ENCODE assay signal across 9 cellular contexts in the genomic region with DNA sequence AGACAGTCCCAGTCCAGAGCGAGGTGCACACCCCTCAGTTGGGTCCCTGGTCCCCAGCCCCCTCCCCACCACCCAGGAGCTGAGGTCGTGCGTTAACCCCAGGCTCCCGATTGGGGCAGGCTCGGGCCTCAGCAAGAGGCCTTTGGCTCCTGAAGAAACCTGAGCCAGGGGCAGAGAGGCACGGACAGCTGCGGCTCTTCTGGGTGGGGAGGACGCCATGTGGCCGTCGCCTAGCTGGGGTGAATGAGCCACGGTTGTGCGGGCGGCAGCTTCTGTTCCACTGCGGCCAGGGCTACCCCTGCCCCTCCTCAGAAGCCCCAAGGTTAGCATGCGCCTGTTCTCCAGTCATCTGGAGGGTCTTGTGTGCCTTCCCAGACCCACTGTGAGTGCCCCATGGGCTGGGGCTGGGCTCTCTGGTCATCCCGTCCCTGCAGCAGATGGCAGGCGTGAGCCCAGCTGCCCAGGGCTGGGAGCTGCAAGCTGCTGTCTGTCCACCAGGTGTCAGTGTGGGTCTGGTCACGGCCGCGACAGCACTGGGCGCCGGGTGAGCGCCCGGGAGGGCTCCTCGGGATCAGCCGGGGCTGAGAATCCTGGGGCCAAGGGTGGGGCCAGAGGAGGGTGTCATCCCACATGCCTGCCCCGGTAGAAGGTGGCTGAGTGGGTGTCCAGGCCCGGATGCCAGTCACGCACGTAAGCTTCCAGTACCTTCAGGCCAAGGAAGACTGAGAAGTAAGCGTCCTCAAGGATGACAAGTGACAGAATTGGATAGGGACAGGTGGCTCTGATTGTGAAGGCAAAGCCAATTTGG. TPM values are rescaled to one million over a fixed set of nuclear protein-coding genes. Genes with fewer than 3 reads are reported as not detected.
DNase-seq lines count a peak whose midpoint lies in the region; ATAC-seq and TF ChIP-seq lines count a peak whose summit lies in the region.
"Had no signal": no experiment of that assay in that cellular context is flagged by ENCODE, and none has a peak within 500 bp of the region (broad histone marks: within the 10 kb centered on the region; RNA-seq: fewer than 3 reads in every experiment).

No MANE protein-coding gene starts in this region.

- no peaks in the 10 kb centered on the region for H3F3A ChIP-seq in Loucy (ENCODE audit: low read depth)

- no peak overlapping the region for H3K9ac ChIP-seq in Loucy (ENCODE audit: low read depth, low read length, poor library complexity, severe bottlenecking)

- peak; percentile 69 for TF ChIP-seq CTCF in Loucy (conservative IDR thresholded peaks at IDR 0.05; ENCODE audit: low read length)
- no peak; the same call in 1 of the 2 replicates for TF ChIP-seq CTCF in WTC11 (IDR thresholded peaks at IDR 0.05)
- TF ChIP-seq CTCF in cardiac fibroblast (IDR thresholded peaks at IDR 0.05; ENCODE audit: low read depth, low read length) = peak; percentile 89

- no peaks in the 10 kb centered on the region for H3K36me3 ChIP-seq in Loucy (ENCODE audit: insufficient read depth, low read length)

- H3K4me3 ChIP-seq in Loucy (ENCODE audit: low read length, poor library complexity, severe bottlenecking) (no peak overlapping the region), cardiac fibroblast (replicated peaks in 1 of 2; ENCODE audit: low read depth in 2 of 2, low read length in 2 of 2) (no peak overlapping the region)

- H3K4me3 Mint-ChIP-seq in WTC11 = no peak overlapping the region
- H3K4me3 Mint-ChIP-seq: T-helper 1 cell treated with Interleukin-12 subunit alpha and Interleukin-12 subunit beta and Interleukin-4 antibody, amounts not matched to agents 30 μg/mL and 1 μg/mL, for 36 hours had no signal

- no peaks in the 10 kb centered on the region for H3K36me3 Mint-ChIP-seq in WTC11

- in situ Hi-C loops in Caki2 (cut with HindIII; ENCODE audit: low pct_unique_long_range_greater_than_20kb, low sequenced_read_pairs) = no loop called here

- H3K27ac Mint-ChIP-seq in WTC11 = no peak overlapping the region
- H3K27ac Mint-ChIP-seq: T-helper 1 cell treated with Interleukin-12 subunit alpha and Interleukin-12 subunit beta and Interleukin-4 antibody, amounts not matched to agents 30 μg/mL and 1 μg/mL, for 36 hours had no signal

- no peaks in the 10 kb centered on the region for H3K79me2 ChIP-seq in Loucy (ENCODE audit: insufficient read depth, low read length)

- H2AFZ ChIP-seq in Loucy (ENCODE audit: low read length) = 0 out of 2 replicates have a peak overlapping the region, but pooled peaks have one; percentile 4

- no peaks in the 10 kb centered on the region for H3K4me1 Mint-ChIP-seq in WTC11

- no peaks in the 10 kb centered on the region for H3K9me3 Mint-ChIP-seq in WTC11
- H3K9me3 Mint-ChIP-seq: T-helper 1 cell treated with Interleukin-12 subunit alpha and Interleukin-12 subunit beta and Interleukin-4 antibody, amounts not matched to agents 30 μg/mL and 1 μg/mL, for 36 hours had no signal

- H3K4me2 ChIP-seq in Loucy (ENCODE audit: low read depth, low read length, poor library complexity, severe bottlenecking) = no peak overlapping the region

- no peaks in the 10 kb centered on the region for H3K27me3 ChIP-seq in Loucy (ENCODE audit: insufficient read depth, low read length, poor library complexity, severe bottlenecking)

- H3K27me3 Mint-ChIP-seq in WTC11 (ENCODE audit: low read depth) = no peaks in the 10 kb centered on the region

- no peaks in the 10 kb centered on the region for H3K4me1 ChIP-seq in Loucy (ENCODE audit: insufficient read depth, low read length, poor library complexity, severe bottlenecking)

- POLR2A ChIA-PET in WTC11 (lab: Charles Lee) = interaction anchor here (0.6 kb wide), 1 partner anchor 35 kb away, joined by 3 read pairs; no protein-coding TSS in a partner anchor

- peak; percentile 80 for ATAC-seq in GM21529 (IDR thresholded peaks at IDR 0.05; ENCODE audit: unreplicated experiment)
- ATAC-seq in WTC11 = peak; percentile 93

- CTCF ChIA-PET in WTC11 (lab: Charles Lee) = interaction anchor here (0.6 to 3.8 kb wide), 41 partner anchors 9 to 598 kb away, joined by 3 to 48 read pairs (median 7); a partner anchor contains a TSS

- H3K9me3 ChIP-seq in Loucy (ENCODE audit: insufficient read depth, low read depth, low read length) = no peaks in the 10 kb centered on the region

- H4K20me1 ChIP-seq in Loucy (ENCODE audit: insufficient read depth, low read length, poor library complexity, severe bottlenecking) = no peaks in the 10 kb centered on the region

- H3K9me2 ChIP-seq in Loucy (replicated peaks; ENCODE audit: low read depth, low read length) = no peaks in the 10 kb centered on the region

- DNase-seq in Caki2 (ENCODE audit: low read depth) (peak; percentile 46), WTC11 (ENCODE audit: low spot score) (peak; percentile 76), cardiac fibroblast (ENCODE audit: low read depth in 2 of 2) (peak; percentile 64), kidney glomerular epithelial cell (lab: John Stamatoyannopoulos, UW) (peak; percentile 4), DMS79 (lab: John Stamatoyannopoulos, UW) (no peak)
- peak; percentile 55 to 68 for DNase-seq in stimulated activated CD4-positive, alpha-beta T cell treated with anti-CD3 and anti-CD28 coated beads, Interleukin-2, amount 100 ng/mL, for 48 hours

TF ChIP-seq in WTC11, 78 proteins besides CTCF, POLR2A, EP300 and RAD21:
- TF ChIP-seq ZNF423 (CRISPR knock-in tag; IDR thresholded peaks at IDR 0.05) = peak; percentile 31; the same call in 1 of the 2 replicates
- TF ChIP-seq, protein P1, sequence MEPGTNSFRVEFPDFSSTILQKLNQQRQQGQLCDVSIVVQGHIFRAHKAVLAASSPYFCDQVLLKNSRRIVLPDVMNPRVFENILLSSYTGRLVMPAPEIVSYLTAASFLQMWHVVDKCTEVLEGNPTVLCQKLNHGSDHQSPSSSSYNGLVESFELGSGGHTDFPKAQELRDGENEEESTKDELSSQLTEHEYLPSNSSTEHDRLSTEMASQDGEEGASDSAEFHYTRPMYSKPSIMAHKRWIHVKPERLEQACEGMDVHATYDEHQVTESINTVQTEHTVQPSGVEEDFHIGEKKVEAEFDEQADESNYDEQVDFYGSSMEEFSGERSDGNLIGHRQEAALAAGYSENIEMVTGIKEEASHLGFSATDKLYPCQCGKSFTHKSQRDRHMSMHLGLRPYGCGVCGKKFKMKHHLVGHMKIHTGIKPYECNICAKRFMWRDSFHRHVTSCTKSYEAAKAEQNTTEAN (CRISPR knock-in tag; IDR thresholded peaks at IDR 0.05) = no peak
- TF ChIP-seq, protein P2, sequence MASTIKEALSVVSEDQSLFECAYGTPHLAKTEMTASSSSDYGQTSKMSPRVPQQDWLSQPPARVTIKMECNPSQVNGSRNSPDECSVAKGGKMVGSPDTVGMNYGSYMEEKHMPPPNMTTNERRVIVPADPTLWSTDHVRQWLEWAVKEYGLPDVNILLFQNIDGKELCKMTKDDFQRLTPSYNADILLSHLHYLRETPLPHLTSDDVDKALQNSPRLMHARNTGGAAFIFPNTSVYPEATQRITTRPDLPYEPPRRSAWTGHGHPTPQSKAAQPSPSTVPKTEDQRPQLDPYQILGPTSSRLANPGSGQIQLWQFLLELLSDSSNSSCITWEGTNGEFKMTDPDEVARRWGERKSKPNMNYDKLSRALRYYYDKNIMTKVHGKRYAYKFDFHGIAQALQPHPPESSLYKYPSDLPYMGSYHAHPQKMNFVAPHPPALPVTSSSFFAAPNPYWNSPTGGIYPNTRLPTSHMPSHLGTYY (CRISPR knock-in tag; IDR thresholded peaks at IDR 0.05) = 0 out of 2 replicates have a peak, but pooled peaks have one; percentile 54

RNA-seq across cellular contexts. Expression of a gene that starts 21.9 kb away (rescaled TPM):
- not detected in 2 replicates for total RNA-seq in Caki2 (2014; rRNA removed; shearing (Covaris generic); ENCODE audit: low replicate concordance)
- total RNA-seq in WTC11 (2021) = 0.28 to 0.32 TPM (median 0.30 TPM) in 3 replicates

RNA-seq across cellular contexts. Expression of a gene that starts 44.6 kb away (rescaled TPM):
- not detected in 2 replicates for total RNA-seq in Caki2 (2014; rRNA removed; shearing (Covaris generic); ENCODE audit: low replicate concordance)
- total RNA-seq in WTC11 (2021) = 1.8 to 3.7 TPM (median 3.2 TPM) in 3 replicates

RNA-seq across cellular contexts. Expression of a gene that starts 59.6 kb away (rescaled TPM):
- total RNA-seq in Caki2 (2014; rRNA removed; shearing (Covaris generic); ENCODE audit: low replicate concordance) = 45.1 and 57.1 TPM in 2 replicates
- total RNA-seq in WTC11 (2021) = 15.2 to 17.4 TPM (median 15.4 TPM) in 3 replicates
